8 cellular contexts compared by ENCODE assay signal in genomic region chr12:54579696-54580333, GRCh38.
DNase-seq lines count a peak whose midpoint lies in the region; ATAC-seq and TF ChIP-seq lines count a peak whose summit lies in the region.

No MANE protein-coding gene starts in this region.

- H3K4me3 ChIP-seq in WI38 (ENCODE audit: low read depth, low read length): no peak overlapping the region
- H3K4me3 ChIP-seq in cardiac fibroblast (replicated peaks in 1 of 2; ENCODE audit: low read depth in 2 of 2, low read length in 2 of 2): no peak overlapping the region

- TF ChIP-seq CTCF in WI38 (IDR thresholded peaks at IDR 0.05; ENCODE audit: low read depth, low read length) (peak; percentile 100), cardiac fibroblast (IDR thresholded peaks at IDR 0.05; ENCODE audit: low read depth, low read length) (peak; percentile 99)

- DNase-seq in activated gamma-delta T cell treated with Interleukin-2 at 50 U/mL for 16 hours (peak; percentile 81), activated gamma-delta T cell (lab: John Stamatoyannopoulos, UW) (no peak), NCI-H1092 treated with DMSO at 0.1 percent for 48 hours (lab: John Stamatoyannopoulos, UW) (peak; percentile 54), cardiac fibroblast (ENCODE audit: low read depth in 2 of 2) (peak; percentile 79 to 80), kidney tubule cell (ENCODE audit: low spot score) (peak; percentile 77)
- peak; percentile 86 to 90 for DNase-seq in stimulated activated CD4-positive, alpha-beta T cell treated with anti-CD3 and anti-CD28 coated beads, Interleukin-2, amount 100 ng/mL, for 48 hours

- ATAC-seq in HG02642 (IDR thresholded peaks at IDR 0.05; ENCODE audit: poor library complexity, unreplicated experiment): peak; percentile 97
